In the genomic region with DNA sequence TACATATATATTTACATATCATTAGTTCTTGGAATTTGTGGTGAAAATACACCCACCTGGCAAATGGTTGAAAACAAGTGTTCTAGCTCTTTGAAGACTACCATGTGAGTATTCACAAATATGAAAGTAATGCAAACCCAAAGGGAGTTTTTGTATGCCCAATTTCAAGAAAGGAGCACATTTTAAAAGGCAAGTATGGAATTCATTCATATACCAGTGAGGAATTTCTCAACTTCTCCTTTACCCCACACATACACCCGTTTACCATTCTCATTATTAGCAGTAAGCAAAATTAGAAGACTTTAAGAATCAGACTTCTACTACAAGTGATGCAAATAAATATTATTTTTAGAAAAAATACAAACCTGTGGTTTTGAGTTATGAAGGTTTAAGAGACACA, we compare ENCODE assay signal across 18 cellular contexts. TPM values are rescaled to one million over a fixed set of nuclear protein-coding genes. Genes with fewer than 3 reads are reported as not detected.
DNase-seq lines count a peak whose midpoint lies in the region; ATAC-seq, FAIRE-seq and TF ChIP-seq lines count a peak whose summit lies in the region.
"Had no signal": no experiment of that assay in that cellular context is flagged by ENCODE, and none has a peak within 500 bp of the region (broad histone marks: within the 10 kb centered on the region; RNA-seq: fewer than 3 reads in every experiment).

No MANE protein-coding gene starts in this region.

- FAIRE-seq in D721Med (lab: Jason Lieb, UNC): peak; percentile 38
- FAIRE-seq: G401.6, keratinocyte had no signal

- no peak overlapping the region for H3K27ac Mint-ChIP-seq in GM23338

- H3K9me2 ChIP-seq in GM23338 (ENCODE audit: insufficient read depth): no peaks in the 10 kb centered on the region

- 90 to 98% (median 94%) methylated on average over 1 of the region's 1 CpG for WGBS in ovary, 3 donors

- intact Hi-C loops in ovary (cut with DNase I): no loop called here

- H3K4me3 ChIP-seq in ovary (no peak overlapping the region), GM23338 (no peak overlapping the region)

- no peak for TF ChIP-seq CTCF in D721Med (IDR thresholded peaks at IDR 0.05; ENCODE audit: insufficient read depth, missing control alignments)
- TF ChIP-seq CTCF in ovary (IDR thresholded peaks at IDR 0.05): no peak
- TF ChIP-seq CTCF in GM23338 (conservative IDR thresholded peaks at IDR 0.05; ENCODE audit: low read depth in 2 of 2): no peak

- peaks cover 44% of the 10 kb centered on the region for H3K79me2 ChIP-seq in GM23338 (replicated peaks; ENCODE audit: insufficient read depth)

- TF ChIP-seq EP300 in ovary (IDR thresholded peaks at IDR 0.05): no peak

- no peaks in the 10 kb centered on the region; the same call in 1 of the 2 replicates for H4K20me1 ChIP-seq in GM23338 (replicated peaks; ENCODE audit: insufficient read depth)

- H3K4me2 ChIP-seq in GM23338: no peak overlapping the region

- H2AFZ ChIP-seq in GM23338: no peak overlapping the region

- H3K27me3 ChIP-seq in ovary (no peaks in the 10 kb centered on the region), GM23338 (ENCODE audit: insufficient read depth) (no peaks in the 10 kb centered on the region)

- no peaks in the 10 kb centered on the region for H3K9me3 ChIP-seq in ovary

- peak; percentile 34 for ATAC-seq in GM18517 (IDR thresholded peaks at IDR 0.05; ENCODE audit: unreplicated experiment)
- ATAC-seq in HG02884 (IDR thresholded peaks at IDR 0.05; ENCODE audit: unreplicated experiment): peak; percentile 60
- no peak for ATAC-seq in GM23338
- ATAC-seq: T-cell had no signal

- H3K27ac ChIP-seq in ovary (no peak overlapping the region), GM23338 (ENCODE audit: low read depth) (no peak overlapping the region)
- H3K27ac ChIP-seq: epithelial cell of prostate, RWPE1 had no signal

- H3K36me3 Mint-ChIP-seq in GM23338 (ENCODE audit: low read depth): no peaks in the 10 kb centered on the region

- TF ChIP-seq POLR2A in ovary (IDR thresholded peaks at IDR 0.05): no peak

- H3K4me1 ChIP-seq in ovary (ENCODE audit: insufficient read depth) (peaks cover 4% of the 10 kb centered on the region), GM23338 (ENCODE audit: insufficient read depth) (peaks cover 6% of the 10 kb centered on the region; the same call in 1 of the 2 replicates)

- DNase-seq in D721Med (ENCODE audit: insufficient read length, low spot score) (no peak), OCI-M1 (lab: John Stamatoyannopoulos, UW) (peak; percentile 62), islet precursor cell (no peak), ovary (no peak), NCI-H1048 (lab: John Stamatoyannopoulos, UW) (no peak), GM23338 (ENCODE audit: low spot score) (no peak)
- DNase-seq: activated naive CD4-positive, alpha-beta T cell treated with Interleukin-2 at 50 U/mL for 16 hours; cortex of kidney; GOT3; NCI-H748 treated with DMSO at 0.1 percent for 48 hours; retina; T-cell had no signal

- H3K9me3 Mint-ChIP-seq in GM23338: no peaks in the 10 kb centered on the region
- H3K9me3 Mint-ChIP-seq: T-cell had no signal

- no peak overlapping the region for H3K4me3 Mint-ChIP-seq in GM23338
- H3K4me3 Mint-ChIP-seq: T-cell had no signal

- H3K36me3 ChIP-seq in ovary (no peaks in the 10 kb centered on the region), GM23338 (ENCODE audit: insufficient read depth) (no peaks in the 10 kb centered on the region)

- no peaks in the 10 kb centered on the region for H3K27me3 Mint-ChIP-seq in GM23338 (ENCODE audit: insufficient read depth, low read depth, poor library complexity)
- H3K27me3 Mint-ChIP-seq: T-cell had no signal

- H3K4me1 Mint-ChIP-seq in GM23338: peaks cover 10% of the 10 kb centered on the region

- H3F3A ChIP-seq in GM23338 (replicated peaks; ENCODE audit: low read depth): no peaks in the 10 kb centered on the region

TF ChIP-seq in GM23338, 12 proteins besides CTCF, POLR2A, EP300 and RAD21 (continues in another document):
- TF ChIP-seq POLR2AphosphoS5 (IDR thresholded peaks at IDR 0.05; ENCODE audit: low read depth): no peak
- TF ChIP-seq, protein P1, sequence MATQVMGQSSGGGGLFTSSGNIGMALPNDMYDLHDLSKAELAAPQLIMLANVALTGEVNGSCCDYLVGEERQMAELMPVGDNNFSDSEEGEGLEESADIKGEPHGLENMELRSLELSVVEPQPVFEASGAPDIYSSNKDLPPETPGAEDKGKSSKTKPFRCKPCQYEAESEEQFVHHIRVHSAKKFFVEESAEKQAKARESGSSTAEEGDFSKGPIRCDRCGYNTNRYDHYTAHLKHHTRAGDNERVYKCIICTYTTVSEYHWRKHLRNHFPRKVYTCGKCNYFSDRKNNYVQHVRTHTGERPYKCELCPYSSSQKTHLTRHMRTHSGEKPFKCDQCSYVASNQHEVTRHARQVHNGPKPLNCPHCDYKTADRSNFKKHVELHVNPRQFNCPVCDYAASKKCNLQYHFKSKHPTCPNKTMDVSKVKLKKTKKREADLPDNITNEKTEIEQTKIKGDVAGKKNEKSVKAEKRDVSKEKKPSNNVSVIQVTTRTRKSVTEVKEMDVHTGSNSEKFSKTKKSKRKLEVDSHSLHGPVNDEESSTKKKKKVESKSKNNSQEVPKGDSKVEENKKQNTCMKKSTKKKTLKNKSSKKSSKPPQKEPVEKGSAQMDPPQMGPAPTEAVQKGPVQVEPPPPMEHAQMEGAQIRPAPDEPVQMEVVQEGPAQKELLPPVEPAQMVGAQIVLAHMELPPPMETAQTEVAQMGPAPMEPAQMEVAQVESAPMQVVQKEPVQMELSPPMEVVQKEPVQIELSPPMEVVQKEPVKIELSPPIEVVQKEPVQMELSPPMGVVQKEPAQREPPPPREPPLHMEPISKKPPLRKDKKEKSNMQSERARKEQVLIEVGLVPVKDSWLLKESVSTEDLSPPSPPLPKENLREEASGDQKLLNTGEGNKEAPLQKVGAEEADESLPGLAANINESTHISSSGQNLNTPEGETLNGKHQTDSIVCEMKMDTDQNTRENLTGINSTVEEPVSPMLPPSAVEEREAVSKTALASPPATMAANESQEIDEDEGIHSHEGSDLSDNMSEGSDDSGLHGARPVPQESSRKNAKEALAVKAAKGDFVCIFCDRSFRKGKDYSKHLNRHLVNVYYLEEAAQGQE (IDR thresholded peaks at IDR 0.05; ENCODE audit: unreplicated experiment): no peak
- no peak for TF ChIP-seq ZNF331 (CRISPR knock-in tag; IDR thresholded peaks at IDR 0.05; ENCODE audit: low read depth)
- no peak for TF ChIP-seq ZNF114 (CRISPR knock-in tag; IDR thresholded peaks at IDR 0.05)
- no peak for TF ChIP-seq CREB1 (CRISPR knock-in tag; IDR thresholded peaks at IDR 0.05; ENCODE audit: low read depth)
- TF ChIP-seq EZH2phosphoT487 (IDR thresholded peaks at IDR 0.05; ENCODE audit: unreplicated experiment): no peak

RNA-seq across cellular contexts. Expression of gene RABGAP1L, which starts 8.1 kb away (rescaled TPM):
- 10 to 100 TPM; 40.0 to 56.5 (median 44.2) TPM for total RNA-seq in ovary
- 10 to 100 TPM; 17.1 to 29.8 TPM for polyA plus RNA-seq in ovary
- 83.2 and 85.5 TPM in 2 replicates for total RNA-seq in GM23338 (2014; rRNA removed; shearing (Covaris generic))
- 113 and 136 TPM in 2 replicates for polyA plus RNA-seq in GM23338 (2016; fragmentation: Nextera tagmentation; extraction: Ambion mirVana)
